In the genomic region with DNA sequence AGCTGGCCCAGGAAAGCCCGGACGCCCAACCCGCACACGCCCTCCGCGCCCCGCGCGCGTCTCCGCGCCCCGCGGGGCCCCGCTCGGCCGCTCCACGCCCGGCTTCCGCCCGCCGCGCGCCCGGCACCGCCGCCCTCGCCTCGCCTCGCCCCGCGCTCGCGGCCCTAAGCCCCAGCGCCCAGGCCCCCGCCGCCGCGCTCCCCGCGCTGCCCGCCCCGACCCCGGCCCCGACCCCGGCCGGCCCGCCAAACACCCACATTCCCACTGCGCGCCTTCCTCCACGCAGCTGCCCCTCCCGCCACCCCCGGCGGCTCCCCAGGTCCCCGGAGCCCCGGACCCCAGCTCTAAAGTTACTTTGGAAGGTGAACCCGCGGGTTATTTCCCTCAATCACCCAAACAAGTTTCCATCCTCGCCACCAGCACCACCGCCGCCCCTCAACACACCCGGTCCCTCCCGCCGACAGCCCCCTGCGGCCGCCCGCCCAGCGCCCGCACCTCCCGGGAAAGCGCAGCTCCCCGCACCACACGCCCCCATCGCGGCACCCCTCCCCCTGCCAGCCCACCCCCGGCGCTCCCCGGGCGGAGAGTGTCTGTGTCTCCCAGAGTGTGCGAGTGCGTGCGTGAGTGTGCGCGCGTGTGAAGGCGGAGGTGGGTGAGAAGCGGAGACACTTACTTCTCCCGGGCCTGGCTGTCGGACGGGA, we compare ENCODE assay signal across 8 cellular contexts. TPM values are rescaled to one million over a fixed set of nuclear protein-coding genes. Genes with fewer than 3 reads are reported as not detected.
DNase-seq lines count a peak whose midpoint lies in the region; ATAC-seq, FAIRE-seq and TF ChIP-seq lines count a peak whose summit lies in the region.

No MANE protein-coding gene starts in this region.

- H3K79me2 ChIP-seq in SK-N-SH (ENCODE audit: insufficient read depth), result no peaks in the 10 kb centered on the region; the same call in none of the 2 replicates

- ATAC-seq in GM21825 (IDR thresholded peaks at IDR 0.05; ENCODE audit: unreplicated experiment) (peak; percentile 22), GM21786 (IDR thresholded peaks at IDR 0.05; ENCODE audit: unreplicated experiment) (no peak)

- 0% methylated on average over 24 of the region's 90 CpGs for WGBS in SK-N-SH (ENCODE audit: low lambda C conversion rate)
- WGBS in lower leg skin, 2 donors, result 0% methylated on average over 19 to 54 of the region's 90 CpGs

- no peaks in the 10 kb centered on the region for H3K27me3 ChIP-seq in SK-N-SH (ENCODE audit: insufficient read depth)
- no peaks in the 10 kb centered on the region for H3K27me3 ChIP-seq in bronchial epithelial cell (ENCODE audit: control insufficient read depth, insufficient read depth, low read length)

- FAIRE-seq in bronchial epithelial cell (lab: Jason Lieb, UNC), result no peak

- intact Hi-C loops in lower leg skin (cut with DNase I; ENCODE audit: low total_unique reads), result loop anchor here (5.0 to 10.0 kb wide), 3 partner anchors 37 to 246 kb away; no protein-coding TSS in a partner anchor

- TF ChIP-seq CTCF in SK-N-SH (IDR thresholded peaks at IDR 0.05) (no peak), bronchial epithelial cell (IDR thresholded peaks at IDR 0.05; ENCODE audit: insufficient read depth, low read length, severe bottlenecking) (no peak), lower leg skin (IDR thresholded peaks at IDR 0.05) (no peak)

- H3K4me3 ChIP-seq in SK-N-SH (ENCODE audit: low read depth in 2 of 2, low read length in 1 of 2), result peak overlapping the region; percentile 73
- H3K4me3 ChIP-seq in bronchial epithelial cell (ENCODE audit: low read depth, low read length), result peak overlapping the region; percentile 94
- H3K4me3 ChIP-seq in lower leg skin (ENCODE audit: low read depth, poor library complexity, severe bottlenecking), result peak overlapping the region; percentile 74

- H3K4me1 ChIP-seq in SK-N-SH (ENCODE audit: control insufficient read depth in 1 of 2, insufficient read depth in 2 of 2, low read depth in 1 of 2, low read length in 1 of 2), result peaks cover 7 to 10% of the 10 kb centered on the region in 2 experiments; a peak in 2 of 4 replicates

- no peak for TF ChIP-seq POLR2A in lower leg skin (IDR thresholded peaks at IDR 0.05)

- peak overlapping the region; percentile 83; the same call in 1 of the 2 replicates for H2AFZ ChIP-seq in SK-N-SH (ENCODE audit: low read depth)

- POLR2A ChIA-PET in SK-N-SH (lab: Yijun Ruan, JAX), result interaction anchor here (0.7 to 2.9 kb wide), 10 partner anchors 29 to 415 kb away, joined by 3 to 97 read pairs (median 5); a partner anchor contains a TSS

- no peaks in the 10 kb centered on the region for H3K9me3 ChIP-seq in SK-N-SH

- peak overlapping the region; percentile 64 to 67; a peak in 3 of 4 replicates for H3K27ac ChIP-seq in SK-N-SH (ENCODE audit: low read depth in 2 of 2, low read length in 1 of 2)
- peak overlapping the region; percentile 68 for H3K27ac ChIP-seq in temporal lobe (ENCODE audit: low read depth, low read length)

- TF ChIP-seq EP300 in SK-N-SH (IDR thresholded peaks at IDR 0.05; ENCODE audit: borderline replicate concordance in 1 of 2, low read depth in 1 of 2, low read length in 1 of 2), result no peak

- TF ChIP-seq RAD21 in SK-N-SH (IDR thresholded peaks at IDR 0.05; ENCODE audit: low read length), result no peak

- CTCF ChIA-PET in SK-N-SH (lab: Yijun Ruan, JAX), result interaction anchor here (0.6 to 4.0 kb wide), 21 partner anchors 8 to 475 kb away, joined by 3 to 56 read pairs (median 4); no protein-coding TSS in a partner anchor

- H3K36me3 ChIP-seq in SK-N-SH (replicated peaks in 1 of 2; ENCODE audit: control insufficient read depth in 1 of 2, insufficient read depth in 2 of 2, low read length in 1 of 2), result no peaks in the 10 kb centered on the region
- no peaks in the 10 kb centered on the region for H3K36me3 ChIP-seq in bronchial epithelial cell (ENCODE audit: control insufficient read depth, insufficient read depth, low read length)

- H3K4me2 ChIP-seq in SK-N-SH, result peak overlapping the region; percentile 71; the same call in 1 of the 2 replicates

- H3K9ac ChIP-seq in SK-N-SH, result peak overlapping the region; percentile 58; the same call in 1 of the 2 replicates

- H3F3A ChIP-seq in SK-N-SH (replicated peaks; ENCODE audit: insufficient read depth), result peaks cover 4% of the 10 kb centered on the region

- peaks cover 3% of the 10 kb centered on the region; the same call in 1 of the 2 replicates for H4K20me1 ChIP-seq in SK-N-SH (ENCODE audit: insufficient read depth)

- DNase-seq in COR-L47 (lab: John Stamatoyannopoulos, UW) (peak; percentile 45), SK-N-SH (peak; percentile 76), bronchial epithelial cell (ENCODE audit: low read depth) (no peak), lower leg skin (ENCODE audit: low spot score in 2 of 2) (peak in 1 of 2 donors; percentile 91), NCI-H345 treated with DMSO at 0.1 percent for 48 hours (lab: John Stamatoyannopoulos, UW; ENCODE audit: unreplicated experiment) (no peak)

- H3K9me2 ChIP-seq in SK-N-SH, result no peaks in the 10 kb centered on the region

TF ChIP-seq in SK-N-SH, 30 proteins besides CTCF, POLR2A, EP300 and RAD21:
- TF ChIP-seq FOXM1 (IDR thresholded peaks at IDR 0.05; ENCODE audit: low read depth) (no peak), GABPA (IDR thresholded peaks at IDR 0.05; ENCODE audit: low read depth) (no peak), SMC3 (IDR thresholded peaks at IDR 0.05; ENCODE audit: low read depth, low read length) (no peak)

RNA-seq across cellular contexts. Expression of a gene that starts 0.4 kb away (rescaled TPM):
- polyA plus RNA-seq in SK-N-SH (2012; rRNA removed), result 35.3 and 52.2 TPM in 2 replicates
- 39.7 and 44.1 TPM in 2 replicates for polyA plus RNA-seq in SK-N-SH (2012; cell fraction: cytosol; rRNA removed)
- 30.8 and 42.2 TPM in 2 replicates for polyA plus RNA-seq in SK-N-SH (2012; cell fraction: nucleus; rRNA removed)
- total RNA-seq in bronchial epithelial cell (7.9 and 13.4 TPM in 2 replicates), lower leg skin (10 to 100 TPM; 45.3 to 83.1 (median 61.7) TPM), temporal lobe (223 TPM)

Comparison
In these comparisons a context has a peak if more than half of its experiments do, and no peak if none do; other contexts are left out.
1. DNase-seq: peak in COR-L47 (single experiment) and SK-N-SH (single experiment); none in bronchial epithelial cell (single experiment) and NCI-H345 treated with DMSO at 0.1 percent for 48 hours (single experiment).
2. Peak in every context shown above with its lines, with median percentiles within 50 percentile points of each other: H3K4me3 ChIP-seq.